ENCODE assay signal across 26 cellular contexts in genomic region chr12:47039079-47039478, GRCh38.
"Had no signal": no experiment of that assay in that cellular context is flagged by ENCODE, and none has a peak within 500 bp of the region (broad histone marks: within the 10 kb centered on the region; RNA-seq: fewer than 3 reads in every experiment).

No MANE protein-coding gene starts in this region.

- H3K27ac ChIP-seq: brain microvascular endothelial cell, dorsolateral prefrontal cortex, gastroesophageal sphincter, left lung, prostate gland, right atrium auricular region had no signal

- H3K27me3 ChIP-seq: brain microvascular endothelial cell, gastroesophageal sphincter, left lung, right atrium auricular region, tibial artery had no signal

- H3K36me3 ChIP-seq: brain microvascular endothelial cell, gastroesophageal sphincter, left lung, prostate gland, right atrium auricular region, tibial artery had no signal

- H3K36me3 Mint-ChIP-seq: natural killer cell, T-cell had no signal

- DNase-seq: activated CD4-positive, alpha-beta T cell treated with anti-CD3 and anti-CD28 coated beads for 1 hour; activated CD4-positive, alpha-beta T cell treated with anti-CD3 and anti-CD28 coated beads, Interleukin-2, amount 50 U/mL, for 1 hour; activated CD8-positive, alpha-beta T cell treated with anti-CD3 and anti-CD28 coated beads, Interleukin-2, amount 10 ng/mL, durations not matched to agents 7 days and 5 days; activated gamma-delta T cell; activated naive CD4-positive, alpha-beta T cell treated with anti-CD3 and anti-CD28 coated beads, Interleukin-2, amount 50 U/mL, for 16 hours; anterior cingulate cortex; brain microvascular endothelial cell; central memory CD4-positive, alpha-beta T cell; dorsolateral prefrontal cortex; effector memory CD8-positive, alpha-beta T cell; head of caudate nucleus; left lung; midbrain; natural killer cell; stimulated activated CD4-positive, alpha-beta T cell treated with anti-CD3 and anti-CD28 coated beads, Interleukin-1b, Interleukin-23, amount 100 ng/mL, for 48 hours; T-cell; tibial artery had no signal

- H3K27ac Mint-ChIP-seq: activated CD8-positive, alpha-beta T cell treated with anti-CD3 and anti-CD28 coated beads, Interleukin-2, amount 10 ng/mL, durations not matched to agents 7 days and 5 days; effector memory CD8-positive, alpha-beta T cell; natural killer cell; T-cell; T-helper 2 cell treated with Interferon-gamma antibody and Interleukin-4, amounts not matched to agents 5 μg/mL and 100 μg/mL, for 36 hours had no signal

- ATAC-seq: activated CD8-positive, alpha-beta T cell treated with anti-CD3 and anti-CD28 coated beads, Interleukin-2, amount 10 ng/mL, durations not matched to agents 7 days and 5 days; effector memory CD8-positive, alpha-beta T cell; gastroesophageal sphincter; natural killer cell; T-cell had no signal

- H3K9me3 Mint-ChIP-seq: activated T-helper 1 cell treated with anti-CD3 and anti-CD28 coated beads, Interleukin-12 subunit alpha, Interleukin-12 subunit beta, Interleukin-2, Interleukin-4 antibody, amounts not matched to agents 30 ng/mL and 10 ng/mL and 1 ng/mL, durations not matched to agents 14 hours and 24 hours and 36 hours; effector memory CD8-positive, alpha-beta T cell; natural killer cell; stimulated activated naive CD8-positive, alpha-beta T cell treated with anti-CD3 and anti-CD28 coated beads, Interleukin-15, Interleukin-2, amounts not matched to agents 100 ng/mL and 50 ng/mL, for 24 hours; T-cell; T-helper 2 cell treated with Interferon-gamma antibody and Interleukin-4, amounts not matched to agents 5 μg/mL and 100 μg/mL, for 36 hours had no signal

- H3K4me1 Mint-ChIP-seq: natural killer cell had no signal

- H3K9me3 ChIP-seq: gastroesophageal sphincter, left lung, prostate gland, tibial artery had no signal

- H3K4me3 ChIP-seq: dorsolateral prefrontal cortex, gastroesophageal sphincter, left lung, prostate gland, right atrium auricular region had no signal

- H3K4me1 ChIP-seq: gastroesophageal sphincter, left lung, prostate gland, right atrium auricular region had no signal

- H3K4me3 Mint-ChIP-seq: activated CD8-positive, alpha-beta T cell treated with anti-CD3 and anti-CD28 coated beads, Interleukin-2, amount 10 ng/mL, durations not matched to agents 7 days and 5 days; activated T-helper 1 cell treated with anti-CD3 and anti-CD28 coated beads, Interleukin-12 subunit alpha, Interleukin-12 subunit beta, Interleukin-2, Interleukin-4 antibody, amounts not matched to agents 30 ng/mL and 10 ng/mL and 1 ng/mL, durations not matched to agents 14 hours and 24 hours and 36 hours; effector memory CD8-positive, alpha-beta T cell; natural killer cell; stimulated activated naive CD8-positive, alpha-beta T cell treated with anti-CD3 and anti-CD28 coated beads, Interleukin-15, Interleukin-2, amounts not matched to agents 100 ng/mL and 50 ng/mL, for 24 hours; T-cell; T-helper 2 cell treated with Interferon-gamma antibody and Interleukin-4, amounts not matched to agents 5 μg/mL and 100 μg/mL, for 36 hours had no signal

- FAIRE-seq: colon, endothelial cell of umbilical vein, keratinocyte had no signal
